Comparison of ENCODE assay signal across 9 cellular contexts in the genomic region with DNA sequence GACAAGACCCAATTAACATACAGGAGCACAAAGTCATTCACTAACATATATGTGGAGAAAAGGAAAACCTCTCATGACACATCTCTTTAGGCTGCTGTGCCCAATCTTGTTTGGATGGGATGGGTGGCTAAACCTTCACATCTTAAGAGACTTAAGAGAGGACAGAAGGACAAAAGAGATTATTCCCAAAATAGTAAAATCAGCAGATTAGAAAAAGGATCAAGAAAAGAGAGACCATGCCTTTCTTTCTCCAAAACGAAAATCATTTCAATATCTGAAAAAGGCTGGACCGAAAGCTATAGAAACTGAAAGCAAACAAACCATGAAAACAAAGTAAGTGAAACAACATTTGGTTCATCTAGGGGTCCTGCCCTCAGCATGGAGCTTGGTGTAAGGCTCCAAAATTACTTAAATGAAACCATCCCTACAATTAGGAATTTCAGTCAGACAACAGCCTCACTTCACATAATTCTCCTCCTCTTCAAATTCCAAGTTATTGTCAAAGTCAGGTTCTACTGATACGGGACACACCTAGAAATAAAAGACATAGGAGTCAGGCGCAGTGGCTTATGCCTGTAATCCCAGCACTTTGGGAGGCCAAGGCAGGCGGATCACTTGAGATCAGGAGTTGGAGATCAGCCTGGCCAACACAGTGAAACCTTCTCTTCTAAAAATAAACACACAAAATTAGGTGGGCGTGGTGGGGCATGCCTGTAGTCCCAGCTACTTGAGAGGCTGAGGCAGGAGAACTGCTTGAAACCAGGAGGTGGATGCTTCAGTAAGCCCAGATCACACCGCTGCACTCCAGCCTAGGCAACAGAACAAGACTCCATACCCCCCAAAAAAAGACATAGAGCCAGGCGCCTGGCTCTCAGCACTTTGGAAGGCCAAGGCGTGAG. TPM values are rescaled to one million over a fixed set of nuclear protein-coding genes. Genes with fewer than 3 reads are reported as not detected.
DNase-seq lines count a peak whose midpoint lies in the region; ATAC-seq and TF ChIP-seq lines count a peak whose summit lies in the region.
"Had no signal": no experiment of that assay in that cellular context is flagged by ENCODE, and none has a peak within 500 bp of the region (broad histone marks: within the 10 kb centered on the region; RNA-seq: fewer than 3 reads in every experiment).

No MANE protein-coding gene starts in this region.

- no peak for ATAC-seq in CD8-positive, alpha-beta T cell

- H3K4me3 Mint-ChIP-seq in CD8-positive, alpha-beta T cell = peak overlapping the region; percentile 71
- H3K4me3 Mint-ChIP-seq in nephron = peak overlapping the region in 2 of 3 experiments; percentile 27 to 45

- H3K79me2 ChIP-seq in Loucy (ENCODE audit: insufficient read depth, low read length) = peaks cover 97% of the 10 kb centered on the region

- no peaks in the 10 kb centered on the region for H3K9me3 ChIP-seq in CD8-positive, alpha-beta T cell (ENCODE audit: low read length)
- H3K9me3 ChIP-seq in Loucy (ENCODE audit: insufficient read depth, low read depth, low read length) (no peaks in the 10 kb centered on the region), colonic mucosa (no peaks in the 10 kb centered on the region)

- H3K4me1 ChIP-seq in CD8-positive, alpha-beta T cell (ENCODE audit: insufficient read depth, low read length) = peaks cover 56% of the 10 kb centered on the region
- H3K4me1 ChIP-seq in Loucy (ENCODE audit: insufficient read depth, low read length, poor library complexity, severe bottlenecking) = peaks cover 63% of the 10 kb centered on the region
- peaks cover 11% of the 10 kb centered on the region for H3K4me1 ChIP-seq in colonic mucosa

- POLR2A ChIA-PET in CD8-positive, alpha-beta T cell (lab: Charles Lee) = interaction anchor here (1.3 kb wide), 1 partner anchor 12 kb away, joined by 3 read pairs; no protein-coding TSS in a partner anchor

- TF ChIP-seq CTCF in CD8-positive, alpha-beta T cell (IDR thresholded peaks at IDR 0.05) = no peak
- TF ChIP-seq CTCF in Loucy (conservative IDR thresholded peaks at IDR 0.05; ENCODE audit: low read length) (no peak), colonic mucosa (IDR thresholded peaks at IDR 0.05) (no peak), nephron (IDR thresholded peaks at IDR 0.05; ENCODE audit: unreplicated experiment in 3 of 3) (no peak)

- intact Hi-C loops in CD8-positive, alpha-beta T cell (cut with DNase I, micrococcal nuclease) = no loop called here
- intact Hi-C loops in colonic mucosa (cut with DNase I) = loop anchor here (5.0 kb wide), 1 partner anchor 54 kb away; no protein-coding TSS in a partner anchor

- no peaks in the 10 kb centered on the region for H3K9me2 ChIP-seq in Loucy (replicated peaks; ENCODE audit: low read depth, low read length)

- H3K27ac ChIP-seq in CD8-positive, alpha-beta T cell (ENCODE audit: low read depth, low read length) = no peak overlapping the region
- peak overlapping the region; percentile 41 for H3K27ac ChIP-seq in colonic mucosa

- H3K27me3 ChIP-seq in CD8-positive, alpha-beta T cell (ENCODE audit: insufficient read depth, low read length) = no peaks in the 10 kb centered on the region
- H3K27me3 ChIP-seq in Loucy (ENCODE audit: insufficient read depth, low read length, poor library complexity, severe bottlenecking) = no peaks in the 10 kb centered on the region
- no peaks in the 10 kb centered on the region for H3K27me3 ChIP-seq in colonic mucosa

- peaks cover 28% of the 10 kb centered on the region for H3K36me3 Mint-ChIP-seq in CD8-positive, alpha-beta T cell
- peaks cover 18% of the 10 kb centered on the region for H3K36me3 Mint-ChIP-seq in nephron (ENCODE audit: low read depth)

- CTCF ChIA-PET in CD8-positive, alpha-beta T cell (lab: Charles Lee) = interaction anchor here (0.8 to 2.7 kb wide), 3 partner anchors 29 to 65 kb away, joined by 3 to 11 read pairs (median 4); a partner anchor contains a TSS

- H3K27me3 Mint-ChIP-seq in CD8-positive, alpha-beta T cell (ENCODE audit: low read depth) = no peaks in the 10 kb centered on the region
- no peaks in the 10 kb centered on the region for H3K27me3 Mint-ChIP-seq in nephron (ENCODE audit: low read depth)

- H3K9ac ChIP-seq in Loucy (ENCODE audit: low read depth, low read length, poor library complexity, severe bottlenecking) (peak overlapping the region; percentile 50), colonic mucosa (ENCODE audit: low read depth in 2 of 2, low read length in 2 of 2) (no peak overlapping the region)

- peaks cover 96% of the 10 kb centered on the region for H4K20me1 ChIP-seq in Loucy (ENCODE audit: insufficient read depth, low read length, poor library complexity, severe bottlenecking)

- H3K4me2 ChIP-seq in Loucy (ENCODE audit: low read depth, low read length, poor library complexity, severe bottlenecking) = peak overlapping the region; percentile 100

- H3K4me1 Mint-ChIP-seq in CD8-positive, alpha-beta T cell (ENCODE audit: low read depth) = peaks cover 87% of the 10 kb centered on the region
- H3K4me1 Mint-ChIP-seq in nephron = peaks cover 47% of the 10 kb centered on the region

- no peak overlapping the region for H2AFZ ChIP-seq in Loucy (ENCODE audit: low read length)

- H3K36me3 ChIP-seq in CD8-positive, alpha-beta T cell (ENCODE audit: insufficient read depth, low read length) = no peaks in the 10 kb centered on the region
- H3K36me3 ChIP-seq in Loucy (ENCODE audit: insufficient read depth, low read length) (no peaks in the 10 kb centered on the region; the same call in 1 of the 2 replicates), colonic mucosa (no peaks in the 10 kb centered on the region)

- DNase-seq in CD8-positive, alpha-beta T cell = no peak
- DNase-seq in colonic mucosa (no peak), kidney tubule cell (ENCODE audit: low spot score) (no peak), SKM-1 treated with dmso at 0.1 percent for 144 hours (lab: John Stamatoyannopoulos, UW; ENCODE audit: unreplicated experiment) (no peak), NCI-H2227 treated with DMSO at 0.1 percent for 48 hours (lab: John Stamatoyannopoulos, UW) (no peak), H4 (ENCODE audit: low spot score) (no peak)
- DNase-seq: SHP77 had no signal

- H3F3A ChIP-seq in Loucy (ENCODE audit: low read depth) = no peaks in the 10 kb centered on the region

- H3K27ac Mint-ChIP-seq in CD8-positive, alpha-beta T cell = peak overlapping the region; percentile 84
- H3K27ac Mint-ChIP-seq in nephron = peak overlapping the region in 1 of 3 experiments; percentile 28

- no peak overlapping the region for H3K4me3 ChIP-seq in CD8-positive, alpha-beta T cell (ENCODE audit: low read depth, low read length)
- H3K4me3 ChIP-seq in Loucy (ENCODE audit: low read length, poor library complexity, severe bottlenecking) (peak overlapping the region; percentile 95), colonic mucosa (no peak overlapping the region)

- H3K9me3 Mint-ChIP-seq in CD8-positive, alpha-beta T cell = no peaks in the 10 kb centered on the region
- H3K9me3 Mint-ChIP-seq in nephron = no peaks in the 10 kb centered on the region

RNA-seq across cellular contexts. Expression of a gene that starts 5.2 kb away (rescaled TPM):
- total RNA-seq in CD8-positive, alpha-beta T cell = 10 to 100 TPM; 75.3 to 85.1 TPM
- total RNA-seq in colonic mucosa = 100 to 1,000 TPM; 102 to 179 TPM
- 169 and 170 TPM in 2 replicates for total RNA-seq in H4 (2014; rRNA removed; shearing (Covaris generic))

RNA-seq across cellular contexts. Expression of a gene that starts 58.1 kb away (rescaled TPM):
- 1,000 to 10,000 TPM; 1,304 to 1,350 TPM for total RNA-seq in CD8-positive, alpha-beta T cell
- total RNA-seq in colonic mucosa = 1 to 10 TPM; 1.6 to 5.1 TPM
- total RNA-seq in H4 (2014; rRNA removed; shearing (Covaris generic)) = 16.4 and 17.7 TPM in 2 replicates

Comparison
In these comparisons a context has a peak if more than half of its experiments do, and no peak if none do; other contexts are left out.
1. RNA of a gene that starts 58.1 kb away (total RNA-seq): 1,304 to 1,350 TPM in CD8-positive, alpha-beta T cell; 16.4 to 17.7 TPM in H4 and 1.6 to 5.1 TPM in colonic mucosa; every median in the first group is over 10 times any median in the second.